ENCODE assay signal across 18 cellular contexts in genomic region chr5:130715541-130715940, GRCh38.
A peak's percentile ranks its signal among the peaks of the same experiment; 100 is the strongest.
DNase-seq lines count a peak whose midpoint lies in the region; FAIRE-seq and TF ChIP-seq lines count a peak whose summit lies in the region.
"Had no signal": no experiment of that assay in that cellular context is flagged by ENCODE, and none has a peak within 500 bp of the region (broad histone marks: within the 10 kb centered on the region; RNA-seq: fewer than 3 reads in every experiment).

No MANE protein-coding gene starts in this region.

- intact Hi-C loops in MCF 10A (cut with micrococcal nuclease) (no loop called here), breast epithelium (cut with DNase I; ENCODE audit: low total_unique reads) (no loop called here)
- intact Hi-C loops in activated T-helper 2 cell treated with anti-CD3 and anti-CD28 coated beads, Interferon-gamma antibody, Interleukin-2, Interleukin-4, amounts not matched to agents 10 μg/mL and 5 μg/mL and 100 μg/mL, durations not matched to agents 14 hours and 24 hours and 36 hours (cut with micrococcal nuclease) = no loop called here

- H3K27ac ChIP-seq in breast epithelium = no peak overlapping the region

- CTCF ChIA-PET in MCF 10A (lab: Yijun Ruan, JAX) = interaction anchor here (0.6 to 0.7 kb wide), 3 partner anchors 329 to 603 kb away, joined by 3 to 4 read pairs (median 3); no protein-coding TSS in a partner anchor

- no peaks in the 10 kb centered on the region for H3K9me3 Mint-ChIP-seq in MCF 10A (ENCODE audit: unreplicated experiment)
- H3K9me3 Mint-ChIP-seq in activated T-helper 2 cell treated with anti-CD3 and anti-CD28 coated beads, Interferon-gamma antibody, Interleukin-2, Interleukin-4, amounts not matched to agents 10 μg/mL and 5 μg/mL and 100 μg/mL, durations not matched to agents 14 hours and 24 hours and 36 hours = no peaks in the 10 kb centered on the region
- H3K9me3 Mint-ChIP-seq: CD14-positive monocyte, GM23338 had no signal

- H3K9me3 ChIP-seq in breast epithelium = no peaks in the 10 kb centered on the region

- FAIRE-seq in bronchial epithelial cell (lab: Jason Lieb, UNC) = no peak
- FAIRE-seq: A204.1, K562 had no signal

- no peak for TF ChIP-seq POLR2A in breast epithelium (IDR thresholded peaks at IDR 0.05)

- H3K27me3 ChIP-seq in breast epithelium (no peaks in the 10 kb centered on the region), bronchial epithelial cell (ENCODE audit: control insufficient read depth, insufficient read depth, low read length) (no peaks in the 10 kb centered on the region)

- POLR2A ChIA-PET in MCF 10A (lab: Yijun Ruan, JAX) = interaction anchor here (1.2 kb wide), 1 partner anchor 396 kb away, joined by 3 read pairs; no protein-coding TSS in a partner anchor

- no peak overlapping the region for H3K27ac Mint-ChIP-seq in MCF 10A (ENCODE audit: low read depth, unreplicated experiment)
- H3K27ac Mint-ChIP-seq in activated T-helper 2 cell treated with anti-CD3 and anti-CD28 coated beads, Interferon-gamma antibody, Interleukin-2, Interleukin-4, amounts not matched to agents 10 μg/mL and 5 μg/mL and 100 μg/mL, durations not matched to agents 14 hours and 24 hours and 36 hours = no peak overlapping the region
- H3K27ac Mint-ChIP-seq: CD14-positive monocyte, GM23338 had no signal

- H3K36me3 ChIP-seq in breast epithelium (no peaks in the 10 kb centered on the region), bronchial epithelial cell (ENCODE audit: control insufficient read depth, insufficient read depth, low read length) (no peaks in the 10 kb centered on the region)

- no peak overlapping the region for H3K4me3 Mint-ChIP-seq in MCF 10A (ENCODE audit: unreplicated experiment)
- no peak overlapping the region for H3K4me3 Mint-ChIP-seq in activated T-helper 2 cell treated with anti-CD3 and anti-CD28 coated beads, Interferon-gamma antibody, Interleukin-2, Interleukin-4, amounts not matched to agents 10 μg/mL and 5 μg/mL and 100 μg/mL, durations not matched to agents 14 hours and 24 hours and 36 hours (ENCODE audit: low read depth)
- H3K4me3 Mint-ChIP-seq: CD14-positive monocyte, GM23338 had no signal

- peak; percentile 25 for DNase-seq in MCF 10A (ENCODE audit: unreplicated experiment)
- DNase-seq in breast epithelium (ENCODE audit: low spot score in 2 of 2) = no peak
- peak; percentile 27 for DNase-seq in bronchial epithelial cell (ENCODE audit: low read depth)
- DNase-seq in kidney tubule cell (ENCODE audit: low spot score) = peak; percentile 14
- no peak for DNase-seq in C1 segment of cervical spinal cord (lab: John Stamatoyannopoulos, UW)
- DNase-seq in NCI-H2107 (lab: John Stamatoyannopoulos, UW) = no peak
- DNase-seq in activated T-helper 2 cell treated with anti-CD3 and anti-CD28 coated beads, Interferon-gamma antibody, Interleukin-2, Interleukin-4, amounts not matched to agents 10 μg/mL and 5 μg/mL and 100 μg/mL, durations not matched to agents 14 hours and 24 hours and 36 hours (ENCODE audit: low spot score) = no peak
- no peak for DNase-seq in GF-D8 (lab: John Stamatoyannopoulos, UW)
- DNase-seq: DMS79, GDM1, NCI-H1105 treated with DMSO at 0.1 percent for 48 hours, NCI-H187, NCI-H446, NCI-H748 treated with DMSO at 0.1 percent for 48 hours had no signal

- BruUV-seq in MCF 10A (replicated peaks; lab: Mats Ljungman, UMichigan) = no TSS peak

- H3K4me1 ChIP-seq in breast epithelium = no peaks in the 10 kb centered on the region

- peaks cover 7% of the 10 kb centered on the region for H3K4me1 Mint-ChIP-seq in MCF 10A (ENCODE audit: insufficient read depth, unreplicated experiment)
- no peaks in the 10 kb centered on the region for H3K4me1 Mint-ChIP-seq in activated T-helper 2 cell treated with anti-CD3 and anti-CD28 coated beads, Interferon-gamma antibody, Interleukin-2, Interleukin-4, amounts not matched to agents 10 μg/mL and 5 μg/mL and 100 μg/mL, durations not matched to agents 14 hours and 24 hours and 36 hours (ENCODE audit: low read depth)
- H3K4me1 Mint-ChIP-seq: CD14-positive monocyte had no signal

- no peaks in the 10 kb centered on the region for H3K27me3 Mint-ChIP-seq in MCF 10A (ENCODE audit: insufficient read depth, unreplicated experiment)
- H3K27me3 Mint-ChIP-seq in activated T-helper 2 cell treated with anti-CD3 and anti-CD28 coated beads, Interferon-gamma antibody, Interleukin-2, Interleukin-4, amounts not matched to agents 10 μg/mL and 5 μg/mL and 100 μg/mL, durations not matched to agents 14 hours and 24 hours and 36 hours (ENCODE audit: low read depth) = no peaks in the 10 kb centered on the region

- H3K36me3 Mint-ChIP-seq in MCF 10A (ENCODE audit: insufficient read depth, unreplicated experiment) = no peaks in the 10 kb centered on the region
- no peaks in the 10 kb centered on the region for H3K36me3 Mint-ChIP-seq in activated T-helper 2 cell treated with anti-CD3 and anti-CD28 coated beads, Interferon-gamma antibody, Interleukin-2, Interleukin-4, amounts not matched to agents 10 μg/mL and 5 μg/mL and 100 μg/mL, durations not matched to agents 14 hours and 24 hours and 36 hours (ENCODE audit: low read depth)
- H3K36me3 Mint-ChIP-seq: CD14-positive monocyte had no signal

- H3K4me3 ChIP-seq in breast epithelium (no peak overlapping the region), bronchial epithelial cell (ENCODE audit: low read depth, low read length) (no peak overlapping the region)
- H3K4me3 ChIP-seq: GM23338, K562 had no signal

- TF ChIP-seq CTCF in MCF 10A (IDR thresholded peaks at IDR 0.05; ENCODE audit: unreplicated experiment) (no peak), breast epithelium (IDR thresholded peaks at IDR 0.05) (no peak), bronchial epithelial cell (IDR thresholded peaks at IDR 0.05; ENCODE audit: insufficient read depth, low read length, severe bottlenecking) (no peak)

Comparison
In these comparisons a context has a peak if more than half of its experiments do, and no peak if none do; other contexts are left out.
1. DNase-seq: peak in MCF 10A (single experiment), bronchial epithelial cell (single experiment) and kidney tubule cell (single experiment); none in breast epithelium (0 of 2), C1 segment of cervical spinal cord (0 of 14), NCI-H2107 (single experiment), activated T-helper 2 cell treated with anti-CD3 and anti-CD28 coated beads, Interferon-gamma antibody, Interleukin-2, Interleukin-4, amounts not matched to agents 10 μg/mL and 5 μg/mL and 100 μg/mL, durations not matched to agents 14 hours and 24 hours and 36 hours (single experiment) and GF-D8 (single experiment).